Comparison of ENCODE assay signal across 8 cellular contexts in genomic region chr6:26187981-26188635, GRCh38.
A peak's percentile ranks its signal among the peaks of the same experiment; 100 is the strongest.
DNase-seq lines count a peak whose midpoint lies in the region; ATAC-seq, FAIRE-seq and TF ChIP-seq lines count a peak whose summit lies in the region.

No MANE protein-coding gene starts in this region.

- peak overlapping the region; percentile 75 for H3K4me2 ChIP-seq in GM12878 (ENCODE audit: control insufficient read depth, insufficient read depth)
- peak overlapping the region; percentile 76 for H3K4me2 ChIP-seq in HepG2 (ENCODE audit: low read depth, low read length)

- under 1% methylated on average over 20 of the region's 20 CpGs for WGBS in GM12878 (ENCODE audit: insufficient coverage, insufficient replicate concordance, low lambda C conversion rate, missing lambda C conversion rate)
- 6% methylated on average over 20 of the region's 20 CpGs for whole genome bisulfite sequencing in HepG2 (ENCODE audit: low lambda C conversion rate)

- intact Hi-C loops in GM12878 (cut with micrococcal nuclease; ENCODE audit: unreplicated experiment) (loop anchor here (1.0 kb wide), 1 partner anchor 13 kb away; no protein-coding TSS in a partner anchor), HepG2 (cut with micrococcal nuclease; ENCODE audit: unreplicated experiment) (no loop called here)

- no peak for TF ChIP-seq RAD21 in GM12878 (IDR thresholded peaks at IDR 0.05; ENCODE audit: insufficient read depth, low read depth, low read length)
- TF ChIP-seq RAD21 in HepG2 (CRISPR knock-in tag; IDR thresholded peaks at IDR 0.05): no peak

- H3K9ac ChIP-seq in GM12878 (ENCODE audit: control insufficient read depth, insufficient read depth, low read length) (peak overlapping the region; percentile 91), HepG2 (ENCODE audit: insufficient read depth, low read depth, low read length) (peak overlapping the region; percentile 81)

- CTCF ChIA-PET in GM12878 (lab: Yijun Ruan, JAX) (interaction anchor here (0.9 to 3.1 kb wide), 9 partner anchors 9 to 124 kb away, joined by 3 to 10 read pairs (median 4); a partner anchor contains a TSS), HepG2 (lab: Yijun Ruan, JAX; ENCODE audit: low intra/inter-chr PET ratio, low total read pairs) (no interaction called here)

- H3K79me2 ChIP-seq in GM12878 (ENCODE audit: control insufficient read depth, insufficient read depth, low read length) (peaks cover 2% of the 10 kb centered on the region; the same call in 1 of the 2 replicates), HepG2 (ENCODE audit: insufficient read depth, low read length) (no peaks in the 10 kb centered on the region)

- H3K4me1 ChIP-seq in GM12878 (ENCODE audit: control insufficient read depth, insufficient read depth, low read length): peaks cover 23% of the 10 kb centered on the region
- H3K4me1 ChIP-seq in HepG2 (ENCODE audit: insufficient read depth, low read length): peaks cover 18% of the 10 kb centered on the region

- ATAC-seq in GM18519 (IDR thresholded peaks at IDR 0.05; ENCODE audit: low FRiP score, unreplicated experiment) (peak; percentile 15), HG02885 (IDR thresholded peaks at IDR 0.05; ENCODE audit: poor library complexity, unreplicated experiment) (peak; percentile 30), GM12878 (peak; percentile 59), HepG2 (peak; percentile 63)

- POLR2A ChIA-PET in GM12878 (lab: Charles Lee) (interaction anchor here (0.5 to 9.2 kb wide), 12 partner anchors 8 to 365 kb away, joined by 3 to 109 read pairs (median 8); a partner anchor contains a TSS), HepG2 (lab: Yijun Ruan, JAX) (interaction anchor here (0.8 to 3.9 kb wide), 22 partner anchors 9 to 1622 kb away, joined by 3 to 121 read pairs (median 6); a partner anchor contains a TSS)

- TF ChIP-seq EP300 in GM12878 (IDR thresholded peaks at IDR 0.05; ENCODE audit: borderline replicate concordance in 1 of 2, control insufficient read depth in 1 of 2, low read depth in 2 of 2, low read length in 2 of 2): no peak
- no peak for TF ChIP-seq EP300 in HepG2 (IDR thresholded peaks at IDR 0.05; ENCODE audit: low read depth in 2 of 2, low read length in 2 of 2)
- TF ChIP-seq EP300 in HepG2 (CRISPR knock-in tag; IDR thresholded peaks at IDR 0.05; ENCODE audit: borderline replicate concordance): no peak

- SMC1A ChIA-PET in GM12878 (lab: Charles Lee; ENCODE audit: uncharacterized antibody, unreplicated experiment): interaction anchor here (0.7 to 3.7 kb wide), 7 partner anchors 9 to 64 kb away, joined by 3 to 12 read pairs (median 5); a partner anchor contains a TSS

- no TSS peak for BruUV-seq in GM12878 (replicated peaks; lab: Mats Ljungman, UMichigan)
- no TSS peak for BruUV-seq in HepG2 (replicated peaks; lab: Mats Ljungman, UMichigan)

- H3K36me3 ChIP-seq in GM12878 (ENCODE audit: control insufficient read depth in 2 of 2, insufficient read depth in 2 of 2, low read length in 1 of 2) (no peaks in the 10 kb centered on the region), HepG2 (replicated peaks in 1 of 2; ENCODE audit: control insufficient read depth in 1 of 2, insufficient read depth in 2 of 2, low read length in 2 of 2) (no peaks in the 10 kb centered on the region)

- FAIRE-seq in GM12878 (lab: Jason Lieb, UNC): no peak
- FAIRE-seq in HepG2 (lab: Jason Lieb, UNC): peak; percentile 53

- no peaks in the 10 kb centered on the region for H3K27me3 ChIP-seq in GM12878 (replicated peaks in 1 of 2; ENCODE audit: control insufficient read depth in 2 of 2, insufficient read depth in 2 of 2, low read length in 1 of 2)
- H3K27me3 ChIP-seq in HepG2 (ENCODE audit: control insufficient read depth in 1 of 2, insufficient read depth in 2 of 2, low read length in 2 of 2): no peaks in the 10 kb centered on the region

- peak overlapping the region; percentile 64 for H3K4me3 ChIP-seq in GM12878
- peak overlapping the region; percentile 60 to 77 (median 62) for H3K4me3 ChIP-seq in HepG2 (replicated peaks in 1 of 3; ENCODE audit: insufficient read depth in 1 of 3, low read depth in 2 of 3, low read length in 3 of 3)

- H2AFZ ChIP-seq in GM12878 (ENCODE audit: control insufficient read depth, low read depth, low read length) (peak overlapping the region; percentile 53), HepG2 (ENCODE audit: low read length) (peak overlapping the region; percentile 42)

- no peaks in the 10 kb centered on the region; the same call in 2 of the 3 replicates for H3K9me3 ChIP-seq in GM12878 (replicated peaks; ENCODE audit: control insufficient read depth, insufficient read depth, low read length)
- no peaks in the 10 kb centered on the region for H3K9me3 ChIP-seq in HepG2 (ENCODE audit: low read length)

- DNase-seq in OCI-M1 (lab: John Stamatoyannopoulos, UW) (peak; percentile 99), GM12878 (ENCODE audit: low read depth, low spot score) (no peak), HepG2 (ENCODE audit: low spot score) (peak; percentile 76), substantia nigra (lab: John Stamatoyannopoulos, UW) (peak in 1 of 49 donors; percentile 20), SW 1271 (lab: John Stamatoyannopoulos, UW) (no peak)
- DNase-seq in central memory CD4-positive, alpha-beta T cell: no peak

- in situ Hi-C loops in GM12878 (cut with MboI): no loop called here
- in situ Hi-C loops in HepG2 (cut with HindIII; ENCODE audit: extremely low pct_ligation_motif_present, low pct_unique_long_range_greater_than_20kb): no loop called here

- H3K27ac ChIP-seq in GM12878 (ENCODE audit: control insufficient read depth, insufficient read depth) (peak overlapping the region; percentile 75), HepG2 (ENCODE audit: extremely low read length, insufficient read depth, low read length) (peak overlapping the region; percentile 82), substantia nigra (ENCODE audit: low read depth, low read length, poor library complexity, severe bottlenecking) (peak overlapping the region; percentile 52)

- H4K20me1 ChIP-seq in GM12878 (ENCODE audit: control insufficient read depth, insufficient read depth) (no peaks in the 10 kb centered on the region), HepG2 (ENCODE audit: insufficient read depth, low read length) (no peaks in the 10 kb centered on the region)

- RAD21 ChIA-PET in GM12878 (lab: Charles Lee; ENCODE audit: unreplicated experiment): interaction anchor here (1.0 to 2.7 kb wide), 7 partner anchors 9 to 84 kb away, joined by 3 to 17 read pairs (median 4); a partner anchor contains a TSS

- no peak for TF ChIP-seq POLR2A in GM12878 (IDR thresholded peaks at IDR 0.05; ENCODE audit: low read depth, low read length)
- no peak for TF ChIP-seq POLR2A in HepG2 (IDR thresholded peaks at IDR 0.05; ENCODE audit: insufficient read depth in 1 of 2, low read depth in 2 of 2, low read length in 2 of 2)

- TF ChIP-seq CTCF in GM12878 (IDR thresholded peaks at IDR 0.05 in 2 of 3, conservative IDR thresholded peaks at IDR 0.05 in 1 of 3; ENCODE audit: control insufficient read depth in 2 of 3, extremely low read depth in 1 of 3, insufficient read depth in 1 of 3, low read depth in 3 of 3, low read length in 3 of 3): no peak
- TF ChIP-seq CTCF in HepG2 (CRISPR knock-in tag; IDR thresholded peaks at IDR 0.05): no peak

TF ChIP-seq in GM12878, 131 proteins besides CTCF, POLR2A, EP300 and RAD21 (continues in another document):
- TF ChIP-seq TCF12 (IDR thresholded peaks at IDR 0.05; ENCODE audit: low read depth, low read length): 0 out of 2 replicates have a peak, but pooled peaks have one; percentile 15
- no peak for TF ChIP-seq RUNX3 (IDR thresholded peaks at IDR 0.05; ENCODE audit: low read length)
- no peak for TF ChIP-seq NRF1 (conservative IDR thresholded peaks at IDR 0.05; ENCODE audit: low read depth, low read length)
- no peak for TF ChIP-seq SUPT20H (IDR thresholded peaks at IDR 0.05; ENCODE audit: borderline replicate concordance, control insufficient read depth, low read depth, low read length)
- TF ChIP-seq BACH1 (IDR thresholded peaks at IDR 0.05; ENCODE audit: borderline replicate concordance): 0 out of 2 replicates have a peak, but pooled peaks have one; percentile 10
- no peak for TF ChIP-seq SUZ12 (IDR thresholded peaks at IDR 0.05; ENCODE audit: unreplicated experiment)
- no peak for TF ChIP-seq IKZF1 (conservative IDR thresholded peaks at IDR 0.05)
- no peak for TF ChIP-seq PKNOX1 (IDR thresholded peaks at IDR 0.05)

TF ChIP-seq in HepG2, 621 proteins besides CTCF, POLR2A, EP300 and RAD21 (continues in another document):
- TF ChIP-seq CSRNP2 (CRISPR knock-in tag; conservative IDR thresholded peaks at IDR 0.05; ENCODE audit: low read depth) (no peak), KAT7 (CRISPR knock-in tag; IDR thresholded peaks at IDR 0.05; ENCODE audit: borderline replicate concordance) (peak; percentile 67), ZBTB43 (CRISPR knock-in tag; conservative IDR thresholded peaks at IDR 0.05) (no peak; the same call in 1 of the 2 replicates), ZNF329 (CRISPR knock-in tag; IDR thresholded peaks at IDR 0.05; ENCODE audit: low read depth) (no peak)

Comparison
In these comparisons a context has a peak if more than half of its experiments do, and no peak if none do; other contexts are left out.
1. DNase-seq: peak in OCI-M1 (single experiment) and HepG2 (single experiment); none in GM12878 (single experiment), SW 1271 (0 of 2) and central memory CD4-positive, alpha-beta T cell (single experiment).
2. Peak in every context shown above with its lines, with median percentiles within 50 percentile points of each other: ATAC-seq and H3K27ac ChIP-seq.